In genomic region chr10:4131407-4132215, GRCh38 we compare ENCODE assay signal across 8 cellular contexts.
DNase-seq lines count a peak whose midpoint lies in the region; ATAC-seq, FAIRE-seq and TF ChIP-seq lines count a peak whose summit lies in the region.

No MANE protein-coding gene starts in this region.

- peaks cover 37% of the 10 kb centered on the region for H3K4me1 ChIP-seq in KMS-11 (ENCODE audit: low read depth, poor library complexity, severe bottlenecking)
- H3K4me1 ChIP-seq in transverse colon = peaks cover 0 to 31% (median 10%) of the 10 kb centered on the region in 4 donors

- H3K4me3 ChIP-seq in KMS-11 (IDR thresholded peaks at IDR 0.05; ENCODE audit: insufficient read depth, low read depth, low read length) = no peak overlapping the region
- no peak overlapping the region for H3K4me3 ChIP-seq in transverse colon

- no peak overlapping the region for H3K4me3 Mint-ChIP-seq in activated naive CD8-positive, alpha-beta T cell treated with anti-CD3 and anti-CD28 coated beads for 36 hours

- no peaks in the 10 kb centered on the region for H3K27me3 ChIP-seq in KMS-11 (ENCODE audit: insufficient read depth, low read depth)
- H3K27me3 ChIP-seq in transverse colon = no peaks in the 10 kb centered on the region

- no peak overlapping the region for H3K9ac ChIP-seq in KMS-11

- TF ChIP-seq CTCF in GM10266 (IDR thresholded peaks at IDR 0.05; ENCODE audit: control insufficient read depth, insufficient read depth, low read depth, missing control alignments) (no peak), KMS-11 (conservative IDR thresholded peaks at IDR 0.05; ENCODE audit: low read depth, low read length) (no peak), transverse colon (IDR thresholded peaks at IDR 0.05) (no peak), D721Med (IDR thresholded peaks at IDR 0.05; ENCODE audit: insufficient read depth, missing control alignments) (no peak)

- H3K27ac ChIP-seq in KMS-11 (peak overlapping the region; percentile 40; the same call in 1 of the 2 replicates), transverse colon (peak overlapping the region; percentile 52 to 62 (median 58))

- H3K27me3 Mint-ChIP-seq in activated naive CD8-positive, alpha-beta T cell treated with anti-CD3 and anti-CD28 coated beads for 36 hours = peaks cover 5% of the 10 kb centered on the region

- H3K36me3 ChIP-seq in KMS-11 (ENCODE audit: insufficient read depth) (no peaks in the 10 kb centered on the region), transverse colon (no peaks in the 10 kb centered on the region)

- peaks cover under 1% of the 10 kb centered on the region for H3K36me3 Mint-ChIP-seq in activated naive CD8-positive, alpha-beta T cell treated with anti-CD3 and anti-CD28 coated beads for 36 hours

- peaks cover 7% of the 10 kb centered on the region for H3K9me3 Mint-ChIP-seq in activated naive CD8-positive, alpha-beta T cell treated with anti-CD3 and anti-CD28 coated beads for 36 hours

- H3K27ac Mint-ChIP-seq in activated naive CD8-positive, alpha-beta T cell treated with anti-CD3 and anti-CD28 coated beads for 36 hours = no peak overlapping the region

- peak overlapping the region; percentile 88 for H3K4me2 ChIP-seq in KMS-11

- in situ Hi-C loops in transverse colon (cut with MboI; ENCODE audit: low pct_ligation_motif_present in 1 of 4, low pct_unique_long_range_greater_than_20kb in 1 of 4, low sequenced_read_pairs in 3 of 4) = no loop called here

- H3K79me2 ChIP-seq in KMS-11 (ENCODE audit: insufficient read depth, low read depth) = no peaks in the 10 kb centered on the region

- H4K20me1 ChIP-seq in KMS-11 (ENCODE audit: insufficient read depth) = no peaks in the 10 kb centered on the region

- no peaks in the 10 kb centered on the region for H3K9me3 ChIP-seq in transverse colon

- ATAC-seq in GM21737 (IDR thresholded peaks at IDR 0.05; ENCODE audit: unreplicated experiment) = peak; percentile 50

- DNase-seq in GM10266 (ENCODE audit: extremely low spot score) (peak; percentile 51), iris pigment epithelial cell (ENCODE audit: low read depth) (peak; percentile 94), transverse colon (no peak), D721Med (ENCODE audit: insufficient read length, low spot score) (no peak), posterior vena cava (ENCODE audit: low spot score) (no peak)
- DNase-seq in activated naive CD8-positive, alpha-beta T cell treated with anti-CD3 and anti-CD28 coated beads for 36 hours = peak; percentile 26

- no peak overlapping the region for H2AFZ ChIP-seq in KMS-11 (ENCODE audit: low read depth)

- TF ChIP-seq POLR2A in transverse colon (IDR thresholded peaks at IDR 0.05) = no peak

- no peak for FAIRE-seq in D721Med (lab: Jason Lieb, UNC)

- no peak for TF ChIP-seq EP300 in transverse colon (IDR thresholded peaks at IDR 0.05; ENCODE audit: low read depth)

- 52 to 65% methylated on average over 2 to 5 of the region's 5 CpGs for WGBS in transverse colon (ENCODE audit: low coverage in 1 of 2), 2 donors

- H3K4me1 Mint-ChIP-seq in activated naive CD8-positive, alpha-beta T cell treated with anti-CD3 and anti-CD28 coated beads for 36 hours = peaks cover 37% of the 10 kb centered on the region

- intact Hi-C loops in transverse colon (cut with DNase I; ENCODE audit: low total_unique reads) = no loop called here
- intact Hi-C loops in posterior vena cava (cut with DNase I) = loop anchor here in 1 of 2 donors (10.0 kb wide), 1 partner anchor 103 kb away; no protein-coding TSS in a partner anchor

Comparison
In these comparisons a context has a peak if more than half of its experiments do, and no peak if none do; other contexts are left out.
1. DNase-seq: peak in GM10266 (single experiment), activated naive CD8-positive, alpha-beta T cell treated with anti-CD3 and anti-CD28 coated beads for 36 hours (single experiment) and iris pigment epithelial cell (single experiment); none in transverse colon (single experiment), D721Med (single experiment) and posterior vena cava (single experiment).